10 cellular contexts compared by ENCODE assay signal in genomic region chr18:22609642-22610041, GRCh38.
DNase-seq lines count a peak whose midpoint lies in the region; ATAC-seq, FAIRE-seq and TF ChIP-seq lines count a peak whose summit lies in the region.
"Had no signal": no experiment of that assay in that cellular context is flagged by ENCODE, and none has a peak within 500 bp of the region (broad histone marks: within the 10 kb centered on the region; RNA-seq: fewer than 3 reads in every experiment).

No MANE protein-coding gene starts in this region.

- no TSS peak for BruUV-seq in K562 (replicated peaks; lab: Mats Ljungman, UMichigan)

- no peak overlapping the region for H3K4me2 ChIP-seq in K562 (ENCODE audit: insufficient read depth, low read length)

- CTCF ChIA-PET in K562 (lab: Yijun Ruan, JAX; ENCODE audit: low intra/inter-chr PET ratio), result no interaction called here

- TF ChIP-seq RAD21 in K562 (CRISPR knock-in tag; conservative IDR thresholded peaks at IDR 0.05 in 1 of 2, IDR thresholded peaks at IDR 0.05 in 1 of 2), result no peak

- H3K4me1 ChIP-seq in K562 (replicated peaks in 1 of 2; ENCODE audit: control insufficient read depth in 2 of 2, insufficient read depth in 2 of 2, low read length in 2 of 2), result no peaks in the 10 kb centered on the region
- peaks cover 14% of the 10 kb centered on the region for H3K4me1 ChIP-seq in right cardiac atrium (ENCODE audit: control insufficient read depth, insufficient read depth, low read length)

- H3K4me3 ChIP-seq in K562, result no peak overlapping the region
- no peak overlapping the region for H3K4me3 ChIP-seq in right cardiac atrium (ENCODE audit: low read length)

- intact Hi-C loops in K562 (cut with micrococcal nuclease) (loop anchor here (5.0 kb wide), 1 partner anchor 93 kb away; no protein-coding TSS in a partner anchor), right cardiac atrium (cut with DNase I) (no loop called here), sciatic nerve (cut with DNase I) (no loop called here)

- H4K20me1 ChIP-seq in K562 (replicated peaks; ENCODE audit: control insufficient read depth, insufficient read depth, low read length), result no peaks in the 10 kb centered on the region

- H3K27ac ChIP-seq in K562 (ENCODE audit: extremely low read depth, low read depth, low read length), result no peak overlapping the region
- peak overlapping the region; percentile 53 for H3K27ac ChIP-seq in right cardiac atrium (ENCODE audit: low read length)

- FAIRE-seq in H54 (lab: Jason Lieb, UNC) (no peak), K562 (lab: Jason Lieb, UNC) (peak; percentile 29)
- FAIRE-seq: colon had no signal

- H2AFZ ChIP-seq in K562 (ENCODE audit: low read depth, low read length), result no peak overlapping the region

- TF ChIP-seq EP300 in K562 (IDR thresholded peaks at IDR 0.05; ENCODE audit: low read length), result no peak

- 1% methylated on average over 5 of the region's 5 CpGs for WGBS in K562 (ENCODE audit: insufficient coverage, low coverage, missing lambda C conversion rate)
- 14% methylated on average over 5 of the region's 5 CpGs for WGBS in right cardiac atrium

- H3K9ac ChIP-seq in K562 (ENCODE audit: insufficient read depth in 1 of 2, low read depth in 2 of 2, low read length in 2 of 2), result no peak overlapping the region

- TF ChIP-seq CTCF in K562 (IDR thresholded peaks at IDR 0.05 in 2 of 3, conservative IDR thresholded peaks at IDR 0.05 in 1 of 3; ENCODE audit: insufficient read depth in 2 of 3, low read depth in 1 of 3, low read length in 3 of 3), result no peak

- no peaks in the 10 kb centered on the region for H3K36me3 ChIP-seq in K562 (ENCODE audit: control insufficient read depth, insufficient read depth, low read length)

- H3K79me2 ChIP-seq in K562 (ENCODE audit: control insufficient read depth, insufficient read depth, low read length), result no peaks in the 10 kb centered on the region

- POLR2A ChIA-PET in K562 (lab: Yijun Ruan, JAX), result no interaction called here

- ATAC-seq in K562, result no peak
- peak; percentile 40 to 73 for ATAC-seq in right cardiac atrium
- ATAC-seq in sciatic nerve, result peak; percentile 27
- ATAC-seq in HG02571 (IDR thresholded peaks at IDR 0.05; ENCODE audit: unreplicated experiment), result no peak
- no peak for ATAC-seq in GM19035 (IDR thresholded peaks at IDR 0.05; ENCODE audit: unreplicated experiment)

- H3K9me1 ChIP-seq in K562 (ENCODE audit: control insufficient read depth, insufficient read depth, low read length), result no peaks in the 10 kb centered on the region

- in situ Hi-C loops in K562 (cut with MboI), result no loop called here

- DNase-seq in H54 (ENCODE audit: insufficient read length, low spot score) (no peak), K562 (ENCODE audit: extremely low read depth in 1 of 4, low spot score in 3 of 4) (peak in 1 of 4 experiments; percentile 15), right cardiac atrium (peak; percentile 81 to 89 (median 86)), sciatic nerve (ENCODE audit: low spot score) (no peak), DMS79 (lab: John Stamatoyannopoulos, UW) (no peak)
- no peak for DNase-seq in activated effector memory CD4-positive, alpha-beta T cell treated with anti-CD3 and anti-CD28 coated beads, Interleukin-2, amount 50 U/mL, for 16 hours
- DNase-seq: NCI-H446 had no signal

- H3K27me3 ChIP-seq in K562 (ENCODE audit: control insufficient read depth in 2 of 2, insufficient read depth in 2 of 2, low read length in 2 of 2), result peaks cover 22 to 26% of the 10 kb centered on the region in 2 experiments
- H3K27me3 ChIP-seq in right cardiac atrium (ENCODE audit: control insufficient read depth, insufficient read depth), result no peaks in the 10 kb centered on the region

- H3K9me3 ChIP-seq in K562 (replicated peaks; ENCODE audit: control insufficient read depth, insufficient read depth, low read depth, low read length), result no peaks in the 10 kb centered on the region
- H3K9me3 ChIP-seq in right cardiac atrium (ENCODE audit: control insufficient read depth, low read length), result no peaks in the 10 kb centered on the region

- TF ChIP-seq POLR2A in H54 (IDR thresholded peaks at IDR 0.05; ENCODE audit: low read depth, low read length) (peak; percentile 15; the same call in 1 of the 2 replicates), K562 (conservative IDR thresholded peaks at IDR 0.05) (no peak)

TF ChIP-seq in K562, 482 proteins besides CTCF, POLR2A, EP300 and RAD21:
- no peak for TF ChIP-seq NELFE (IDR thresholded peaks at IDR 0.05; ENCODE audit: insufficient read depth, insufficient read length)
- 0 out of 2 replicates have a peak, but pooled peaks have one; percentile 6 for TF ChIP-seq CREM (IDR thresholded peaks at IDR 0.05; ENCODE audit: low read depth)
- no peak for TF ChIP-seq POLR2AphosphoS2 (IDR thresholded peaks at IDR 0.05; ENCODE audit: low read length)

Comparison
In these comparisons a context has a peak if more than half of its experiments do, and no peak if none do; other contexts are left out.
1. DNase-seq: peak in right cardiac atrium (3 of 3); none in H54 (single experiment), sciatic nerve (single experiment), activated effector memory CD4-positive, alpha-beta T cell treated with anti-CD3 and anti-CD28 coated beads, Interleukin-2, amount 50 U/mL, for 16 hours (single experiment) and DMS79 (single experiment).
2. ATAC-seq: peak in right cardiac atrium (2 of 2) and sciatic nerve (single experiment); none in K562 (single experiment), HG02571 (single experiment) and GM19035 (single experiment).